In the genomic region with DNA sequence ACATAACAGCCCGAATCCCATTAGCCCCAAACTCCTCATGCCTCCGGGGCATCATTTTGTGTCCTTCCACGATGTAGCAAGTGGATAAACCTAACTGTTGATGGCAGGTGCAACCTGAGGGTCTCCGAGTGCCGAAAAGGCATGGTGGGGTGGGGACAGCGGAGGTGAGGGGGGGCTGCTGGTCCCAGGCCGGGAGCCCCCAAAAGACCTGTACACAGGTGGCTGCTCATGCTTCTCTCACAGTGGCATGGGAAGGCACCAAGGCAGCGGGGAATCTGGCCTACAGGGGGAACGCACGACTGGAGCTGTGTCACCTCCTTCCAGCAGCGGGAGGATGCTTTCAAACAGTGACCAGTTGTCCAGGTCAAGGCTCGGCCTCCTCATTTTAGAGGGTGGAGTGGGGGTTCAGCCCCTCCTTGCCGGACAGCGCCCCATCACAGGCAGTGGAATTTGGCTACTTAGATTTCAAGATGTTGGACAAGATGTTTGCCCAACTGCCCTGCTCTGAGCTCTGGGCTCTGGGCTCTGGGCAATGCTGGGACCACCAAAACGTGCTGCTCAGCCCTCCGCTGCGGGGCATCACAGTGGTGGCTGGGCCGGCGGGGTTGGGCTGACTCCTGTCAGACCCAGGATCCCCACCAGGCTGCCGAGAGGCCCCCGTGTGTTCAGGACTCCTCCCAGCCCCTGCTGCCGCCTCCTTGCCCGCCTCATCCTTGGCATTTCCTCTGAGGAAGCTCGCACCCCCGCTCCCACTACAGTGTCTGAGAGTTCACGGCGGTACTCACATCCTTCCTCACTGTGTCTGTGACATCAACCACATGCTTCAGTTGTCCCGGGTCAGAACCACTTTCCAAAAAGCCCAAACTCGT, we compare ENCODE assay signal across 23 cellular contexts. TPM values are rescaled to one million over a fixed set of nuclear protein-coding genes. Genes with fewer than 3 reads are reported as not detected.
DNase-seq lines count a peak whose midpoint lies in the region; ATAC-seq and TF ChIP-seq lines count a peak whose summit lies in the region.
"Had no signal": no experiment of that assay in that cellular context is flagged by ENCODE, and none has a peak within 500 bp of the region (broad histone marks: within the 10 kb centered on the region; RNA-seq: fewer than 3 reads in every experiment).

No MANE protein-coding gene starts in this region.

- H3K9me3 ChIP-seq in BLaER1 (no peaks in the 10 kb centered on the region), mucosa of descending colon (no peaks in the 10 kb centered on the region)
- H3K9me3 ChIP-seq: BE2C had no signal

- H3K27me3 ChIP-seq in BLaER1 = no peaks in the 10 kb centered on the region

- H3K9ac ChIP-seq in BLaER1 = no peak overlapping the region

- H3K36me3 ChIP-seq in BLaER1 (no peaks in the 10 kb centered on the region), mucosa of descending colon (ENCODE audit: low read depth) (no peaks in the 10 kb centered on the region)
- H3K36me3 ChIP-seq: BE2C had no signal

- no peak for ATAC-seq in mucosa of descending colon
- ATAC-seq in HG02678 (IDR thresholded peaks at IDR 0.05; ENCODE audit: unreplicated experiment) = no peak
- ATAC-seq: activated T-cell treated with anti-CD3 and anti-CD28 coated beads, Interleukin-2, amount 50 U/mL, for 4 hours; GM23338 had no signal

- peak; percentile 36 for DNase-seq in D341Med (ENCODE audit: low spot score)
- DNase-seq in astrocyte of the hippocampus (ENCODE audit: low read depth, low spot score) = peak; percentile 0
- peak in 2 of 3 donors; percentile 19 to 43 for DNase-seq in mucosa of descending colon
- no peak for DNase-seq in SK-N-DZ (ENCODE audit: low spot score)
- no peak for DNase-seq in stimulated activated CD4-positive, alpha-beta T cell treated with anti-CD3 and anti-CD28 coated beads, Interleukin-12 subunit alpha, Interleukin-12 subunit beta, amount 100 ng/mL, for 4 hours
- no peak for DNase-seq in HUDEP-2 (lab: John Stamatoyannopoulos, UW; ENCODE audit: unreplicated experiment in 76 of 76)
- DNase-seq: activated CD4-positive, alpha-beta memory T cell treated with anti-CD3 and anti-CD28 coated beads for 36 hours; activated T-cell treated with anti-CD3 and anti-CD28 coated beads, Interleukin-2, amount 50 U/mL, for 4 hours; BE2C; caudate nucleus; DMS153; effector CD8-positive, alpha-beta T cell; hippocampal formation; KG1; NCI-H1092 treated with DMSO at 0.1 percent for 48 hours; NCI-H69; stimulated activated CD4-positive, alpha-beta T cell treated with anti-CD3 and anti-CD28 coated beads, Interleukin-4, amount 100 ng/mL, for 24 hours had no signal

- 0 out of 2 replicates have a peak overlapping the region, but pooled peaks have one; percentile 5 for H3K27ac ChIP-seq in BLaER1
- H3K27ac ChIP-seq: PC-9 had no signal

- H3K4me1 ChIP-seq in BLaER1 = peaks cover 33% of the 10 kb centered on the region
- H3K4me1 ChIP-seq in mucosa of descending colon (ENCODE audit: low read depth) = no peaks in the 10 kb centered on the region
- H3K4me1 ChIP-seq: BE2C had no signal

- H3K4me3 ChIP-seq in BLaER1 (no peak overlapping the region), mucosa of descending colon (no peak overlapping the region)
- H3K4me3 ChIP-seq: GM23338, PC-9 had no signal

- H3K4me2 ChIP-seq in BLaER1 = peak overlapping the region; percentile 71
- H3K4me2 ChIP-seq: GM23338, PC-9 had no signal

- H4K20me1 ChIP-seq in BLaER1 = no peaks in the 10 kb centered on the region

- TF ChIP-seq CTCF in mucosa of descending colon (IDR thresholded peaks at IDR 0.05) = no peak

- intact Hi-C loops in mucosa of descending colon (cut with DNase I, micrococcal nuclease) = no loop called here

RNA-seq across cellular contexts. Expression of gene DNMT3L, which starts 7.6 kb away (rescaled TPM):
- total RNA-seq in mucosa of descending colon = not detected
- polyA plus RNA-seq in SK-N-DZ (2014; cell fraction: cytosol; rRNA removed) = not detected in 2 replicates
- not detected in 2 replicates for polyA plus RNA-seq in SK-N-DZ (2014; cell fraction: nucleus; rRNA removed)
- total RNA-seq: activated CD4-positive, alpha-beta memory T cell treated with anti-CD3 and anti-CD28 coated beads for 36 hours; activated T-cell treated with anti-CD3 and anti-CD28 coated beads, Interleukin-2, amount 50 U/mL, for 4 hours; GM23338; kidney epithelial cell; osteocyte; PC-9 had no signal

RNA-seq across cellular contexts. Expression of gene ICOSLG, which starts 13.3 kb away (rescaled TPM):
- 1 to 10 TPM; 3.0 to 8.5 (median 6.0) TPM for total RNA-seq in mucosa of descending colon
- polyA plus RNA-seq in SK-N-DZ (2014; cell fraction: cytosol; rRNA removed) = not detected in 2 replicates
- not detected in 2 replicates for polyA plus RNA-seq in SK-N-DZ (2014; cell fraction: nucleus; rRNA removed)

RNA-seq across cellular contexts. Expression of gene AIRE, which starts 31.6 kb away (rescaled TPM):
- total RNA-seq in mucosa of descending colon = under 1 TPM in 2 of 3 donors, not detected in 1; 0.12 to 0.16 TPM
- not detected in 2 replicates for polyA plus RNA-seq in SK-N-DZ (2014; cell fraction: cytosol; rRNA removed)
- 0.16 and 0.37 TPM in 2 replicates for polyA plus RNA-seq in SK-N-DZ (2014; cell fraction: nucleus; rRNA removed)
- total RNA-seq: activated CD4-positive, alpha-beta memory T cell treated with anti-CD3 and anti-CD28 coated beads for 36 hours; activated T-cell treated with anti-CD3 and anti-CD28 coated beads, Interleukin-2, amount 50 U/mL, for 4 hours; osteocyte; PC-9 had no signal
- polyA plus RNA-seq: GM23338 had no signal

RNA-seq across cellular contexts. Expression of gene PFKL, which starts 45.8 kb away (rescaled TPM):
- total RNA-seq in mucosa of descending colon = 100 to 1,000 TPM; 150 to 299 (median 237) TPM
- polyA plus RNA-seq in SK-N-DZ (2014; cell fraction: cytosol; rRNA removed) = 40.2 and 42.5 TPM in 2 replicates
- polyA plus RNA-seq in SK-N-DZ (2014; cell fraction: nucleus; rRNA removed) = 86.9 and 91.8 TPM in 2 replicates

Comparison
In these comparisons a context has a peak if more than half of its experiments do, and no peak if none do; other contexts are left out.
1. DNase-seq: peak in D341Med (single experiment), astrocyte of the hippocampus (single experiment) and mucosa of descending colon (2 of 3); none in SK-N-DZ (single experiment), stimulated activated CD4-positive, alpha-beta T cell treated with anti-CD3 and anti-CD28 coated beads, Interleukin-12 subunit alpha, Interleukin-12 subunit beta, amount 100 ng/mL, for 4 hours (single experiment) and HUDEP-2 (0 of 76).